9 cellular contexts compared by ENCODE assay signal in genomic region chr15:42919308-42919707, GRCh38. TPM values are rescaled to one million over a fixed set of nuclear protein-coding genes. Genes with fewer than 3 reads are reported as not detected.
DNase-seq lines count a peak whose midpoint lies in the region; ATAC-seq and TF ChIP-seq lines count a peak whose summit lies in the region.
"Had no signal": no experiment of that assay in that cellular context is flagged by ENCODE, and none has a peak within 500 bp of the region (broad histone marks: within the 10 kb centered on the region; RNA-seq: fewer than 3 reads in every experiment).

No MANE protein-coding gene starts in this region.

- 0 out of 22 replicates have a peak, but pooled peaks cover 0 to 4% (median 0%) of the 10 kb centered on the region in 11 experiments for H3K9me3 ChIP-seq in BLaER1 treated with 17β-estradiol and CSF1 and Interleukin-3, amounts not matched to agents 10 nM and 100 nM (replicated peaks in 1 of 11)
- H3K9me3 ChIP-seq in Karpas-422 (ENCODE audit: low read length) = no peaks in the 10 kb centered on the region

- no peak for ATAC-seq in GM18502 (IDR thresholded peaks at IDR 0.05; ENCODE audit: poor library complexity, unreplicated experiment)

- peak overlapping the region in 9 of 11 experiments; percentile 70 to 87 (median 80); a peak in 16 of 22 replicates for H3K27ac ChIP-seq in BLaER1 treated with 17β-estradiol and CSF1 and Interleukin-3, amounts not matched to agents 10 nM and 100 nM
- H3K27ac ChIP-seq in Karpas-422 (ENCODE audit: low read length) = peak overlapping the region; percentile 61

- peaks cover 45 to 65% (median 60%) of the 10 kb centered on the region in 10 experiments for H3K4me1 ChIP-seq in BLaER1 treated with 17β-estradiol and CSF1 and Interleukin-3, amounts not matched to agents 10 nM and 100 nM
- peaks cover 55% of the 10 kb centered on the region for H3K4me1 ChIP-seq in Karpas-422 (ENCODE audit: low read length)

- peak overlapping the region; percentile 70 to 97 (median 87) for H3K4me2 ChIP-seq in BLaER1 treated with 17β-estradiol and CSF1 and Interleukin-3, amounts not matched to agents 10 nM and 100 nM
- H3K4me2 ChIP-seq in Karpas-422 (ENCODE audit: low read depth, low read length, poor library complexity, severe bottlenecking) = peak overlapping the region; percentile 87

- H2AFZ ChIP-seq in Karpas-422 (ENCODE audit: low read length) = no peak overlapping the region

- no peaks in the 10 kb centered on the region for H3K9me2 ChIP-seq in Karpas-422 (replicated peaks; ENCODE audit: insufficient read depth, low read length)

- H3K9me3 Mint-ChIP-seq in chondrocyte (ENCODE audit: low read depth) (no peaks in the 10 kb centered on the region), nephron (no peaks in the 10 kb centered on the region)

- H3K4me1 Mint-ChIP-seq in chondrocyte (ENCODE audit: low read depth) (peaks cover 39% of the 10 kb centered on the region), nephron (peaks cover 23% of the 10 kb centered on the region)

- peak overlapping the region; percentile 84 for H3K27ac Mint-ChIP-seq in chondrocyte (ENCODE audit: unreplicated experiment)
- H3K27ac Mint-ChIP-seq in nephron = peak overlapping the region; percentile 55 to 78 (median 76)

- H3K27me3 ChIP-seq in BLaER1 treated with 17β-estradiol and CSF1 and Interleukin-3, amounts not matched to agents 10 nM and 100 nM = no peaks in the 10 kb centered on the region
- H3K27me3 ChIP-seq in Karpas-422 (ENCODE audit: low read length) = no peaks in the 10 kb centered on the region

- H3K36me3 Mint-ChIP-seq in chondrocyte (ENCODE audit: low read depth) (no peaks in the 10 kb centered on the region), nephron (ENCODE audit: low read depth) (no peaks in the 10 kb centered on the region)

- TF ChIP-seq CTCF in chondrocyte (IDR thresholded peaks at IDR 0.05) = no peak
- TF ChIP-seq CTCF in nephron (IDR thresholded peaks at IDR 0.05; ENCODE audit: unreplicated experiment in 3 of 3) = no peak

- H3K36me3 ChIP-seq in BLaER1 treated with 17β-estradiol and CSF1 and Interleukin-3, amounts not matched to agents 10 nM and 100 nM = no peaks in the 10 kb centered on the region
- no peaks in the 10 kb centered on the region for H3K36me3 ChIP-seq in Karpas-422 (ENCODE audit: insufficient read depth, low read length)

- H3K4me3 ChIP-seq in BLaER1 treated with 17β-estradiol and CSF1 and Interleukin-3, amounts not matched to agents 10 nM and 100 nM = peak overlapping the region; percentile 77 to 98 (median 92)
- H3K4me3 ChIP-seq in Karpas-422 (ENCODE audit: low read length) = peak overlapping the region; percentile 87

- peak overlapping the region; percentile 91 for H3K4me3 Mint-ChIP-seq in chondrocyte (ENCODE audit: unreplicated experiment)
- H3K4me3 Mint-ChIP-seq in nephron = peak overlapping the region; percentile 91 to 96 (median 95)

- peaks cover 58% of the 10 kb centered on the region for H3K79me2 ChIP-seq in Karpas-422 (ENCODE audit: low read length)

- peak overlapping the region; percentile 83 to 91 (median 87) for H3K9ac ChIP-seq in BLaER1 treated with 17β-estradiol and CSF1 and Interleukin-3, amounts not matched to agents 10 nM and 100 nM
- H3K9ac ChIP-seq in Karpas-422 (ENCODE audit: low read length) = peak overlapping the region; percentile 79

- DNase-seq in Karpas-422 (peak; percentile 54), chondrocyte (ENCODE audit: low spot score) (no peak), NCI-H510A (lab: John Stamatoyannopoulos, UW) (no peak), NCI-H2196 (lab: John Stamatoyannopoulos, UW; ENCODE audit: unreplicated experiment) (no peak), NCI-H446 (lab: John Stamatoyannopoulos, UW) (no peak)
- DNase-seq: activated CD4-positive, CD25-positive, alpha-beta regulatory T cell had no signal

- H3K27me3 Mint-ChIP-seq in chondrocyte (ENCODE audit: low read depth) (no peaks in the 10 kb centered on the region), nephron (ENCODE audit: low read depth) (no peaks in the 10 kb centered on the region)

- H4K20me1 ChIP-seq in BLaER1 treated with 17β-estradiol and CSF1 and Interleukin-3, amounts not matched to agents 10 nM and 100 nM = peaks cover 0 to 14% (median 0%) of the 10 kb centered on the region in 11 experiments; a peak in 3 of 22 replicates
- no peaks in the 10 kb centered on the region for H4K20me1 ChIP-seq in Karpas-422 (ENCODE audit: insufficient read depth, low read depth, low read length)

RNA-seq across cellular contexts. Expression of gene TTBK2, which starts 1.3 kb away (rescaled TPM):
- total RNA-seq in Karpas-422 (2014; rRNA removed; shearing (Covaris generic); ENCODE audit: low replicate concordance) = 13.8 and 33.8 TPM in 2 replicates
- 19.7 to 29.3 TPM (median 20.5 TPM) in 3 replicates for total RNA-seq in chondrocyte
